ENCODE assay signal across 16 cellular contexts in the genomic region with DNA sequence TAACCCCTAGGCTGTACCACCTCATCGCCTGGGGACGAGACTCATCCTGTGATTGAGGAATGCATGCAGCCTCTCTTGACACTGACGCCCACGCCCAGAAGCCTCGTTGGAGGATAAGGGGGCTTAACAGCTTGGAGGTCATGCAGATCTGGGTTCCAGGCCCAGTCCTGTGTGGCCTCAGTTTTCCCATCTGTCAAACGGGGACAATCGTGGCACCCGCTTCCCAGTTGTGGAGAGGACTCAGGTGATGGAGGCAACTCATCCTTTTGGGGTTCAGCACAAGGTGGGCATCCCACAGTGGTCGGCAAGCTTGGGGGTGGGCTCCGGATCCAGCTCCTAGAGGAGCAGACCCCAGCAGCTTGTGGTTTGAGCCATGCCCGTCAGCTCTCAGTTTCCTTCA. TPM values are rescaled to one million over a fixed set of nuclear protein-coding genes. Genes with fewer than 3 reads are reported as not detected.
"Had no signal": no experiment of that assay in that cellular context is flagged by ENCODE, and none has a peak within 500 bp of the region (broad histone marks: within the 10 kb centered on the region; RNA-seq: fewer than 3 reads in every experiment).

No MANE protein-coding gene starts in this region.

- H3K27me3 ChIP-seq: breast epithelium had no signal

- H3K9me3 ChIP-seq: breast epithelium had no signal

- DNase-seq: activated CD4-positive, alpha-beta memory T cell treated with anti-CD3 and anti-CD28 coated beads for 36 hours; activated CD4-positive, CD25-positive, alpha-beta regulatory T cell treated with anti-CD3 and anti-CD28 coated beads, Interleukin-2, amount 50 U/mL, for 72 hours; activated gamma-delta T cell; activated T-cell treated with anti-CD3 and anti-CD28 coated beads, Interleukin-2, amount 50 U/mL, for 48 hours; effector CD4-positive, alpha-beta T cell; left colon; mammary epithelial cell; SIG-M5; small intestine had no signal

- H3K4me3 ChIP-seq: breast epithelium had no signal

- H3K4me1 ChIP-seq: breast epithelium had no signal

- H3K36me3 ChIP-seq: breast epithelium had no signal

RNA-seq across cellular contexts. Expression of gene LGI4, which starts 1.4 kb away (rescaled TPM):
- total RNA-seq: endothelial cell of umbilical vein; natural killer cell treated with Interleukin-12 subunit alpha and Interleukin-12 subunit beta and Interleukin-15 and Interleukin-18, amount 100 ng/mL, for 72 hours had no signal
- polyA plus RNA-seq: endothelial cell of umbilical vein had no signal

RNA-seq across cellular contexts. Expression of gene FXYD1, which starts 2.4 kb away (rescaled TPM):
- total RNA-seq: endothelial cell of umbilical vein; natural killer cell treated with Interleukin-12 subunit alpha and Interleukin-12 subunit beta and Interleukin-15 and Interleukin-18, amount 100 ng/mL, for 72 hours had no signal
- polyA plus RNA-seq: endothelial cell of umbilical vein had no signal

RNA-seq across cellular contexts. Expression of gene FXYD7, which starts 6.8 kb away (rescaled TPM):
- total RNA-seq: breast epithelium; endothelial cell of umbilical vein; fibroblast of lung; left colon; mucosa of gallbladder; natural killer cell treated with Interleukin-12 subunit alpha and Interleukin-12 subunit beta and Interleukin-15 and Interleukin-18, amount 100 ng/mL, for 72 hours; omental fat pad had no signal
- polyA plus RNA-seq: endothelial cell of umbilical vein, fibroblast of lung had no signal

RNA-seq across cellular contexts. Expression of gene FXYD3, which starts 20.6 kb away (rescaled TPM):
- total RNA-seq: activated CD4-positive, alpha-beta memory T cell treated with anti-CD3 and anti-CD28 coated beads for 36 hours; endothelial cell of umbilical vein; fibroblast of lung; natural killer cell treated with Interleukin-12 subunit alpha and Interleukin-12 subunit beta and Interleukin-15 and Interleukin-18, amount 100 ng/mL, for 72 hours; T-helper 2 cell treated with Interferon-gamma antibody and Interleukin-4, amounts not matched to agents 100 ng/mL and 5 ng/mL, for 36 hours had no signal
- polyA plus RNA-seq: endothelial cell of umbilical vein, fibroblast of lung had no signal
